Comparison of ENCODE assay signal across 39 cellular contexts in genomic region chrX:131040781-131041180, GRCh38. TPM values are rescaled to one million over a fixed set of nuclear protein-coding genes. Genes with fewer than 3 reads are reported as not detected.
"Had no signal": no experiment of that assay in that cellular context is flagged by ENCODE, and none has a peak within 500 bp of the region (broad histone marks: within the 10 kb centered on the region; RNA-seq: fewer than 3 reads in every experiment).

No MANE protein-coding gene starts in this region.

- H3K27me3 ChIP-seq: MG63 had no signal

- H3K9me3 ChIP-seq: MG63 had no signal

- H3K36me3 ChIP-seq: MG63 had no signal

- DNase-seq: Karpas-422, Kasumi-1, MG63, MM.1S, MV-4-11, NCI-H1048, NCI-H1092, NCI-H1092 treated with DMSO at 0.1 percent for 48 hours, NCI-H1105, NCI-H1105 treated with DMSO at 0.1 percent for 48 hours, NCI-H1417, NCI-H1417 treated with DMSO at 0.1 percent for 48 hours, NCI-H1436, NCI-H1436 treated with DMSO at 0.1 percent for 48 hours, NCI-H146, NCI-H1694, NCI-H1694 treated with DMSO at 0.1 percent for 48 hours, NCI-H187, NCI-H187 treated with DMSO at 0.1 percent for 48 hours, NCI-H1930, NCI-H2029, NCI-H2029 treated with DMSO at 0.1 percent for 48 hours, NCI-H2081, NCI-H2081 treated with DMSO at 0.1 percent for 48 hours, NCI-H2107, NCI-H2171, NCI-H2171 treated with DMSO at 0.1 percent for 48 hours, NCI-H2227 treated with DMSO at 0.1 percent for 48 hours, NCI-H226, NCI-H345, NCI-H446, NCI-H446 treated with DMSO at 0.1 percent for 48 hours, NCI-H510A, NCI-H510A treated with DMSO at 0.1 percent for 48 hours, NCI-H524 had no signal

- H3K4me3 ChIP-seq: MG63 had no signal

RNA-seq across cellular contexts. Expression of gene ARHGAP36, which starts 17.4 kb away (rescaled TPM):
- total RNA-seq: LHCN-M2, M059J, MCF 10A, NCI-H460 had no signal
